ENCODE assay signal across 11 cellular contexts in genomic region chr3:36906504-36907149, GRCh38. TPM values are rescaled to one million over a fixed set of nuclear protein-coding genes. Genes with fewer than 3 reads are reported as not detected.
DNase-seq lines count a peak whose midpoint lies in the region; ATAC-seq, FAIRE-seq and TF ChIP-seq lines count a peak whose summit lies in the region.
"Had no signal": no experiment of that assay in that cellular context is flagged by ENCODE, and none has a peak within 500 bp of the region (broad histone marks: within the 10 kb centered on the region; RNA-seq: fewer than 3 reads in every experiment).

No MANE protein-coding gene starts in this region.

- H3K36me3 ChIP-seq in Caco-2 (ENCODE audit: control insufficient read depth, insufficient read depth, low read length) (no peaks in the 10 kb centered on the region), OCI-LY3 (replicated peaks; ENCODE audit: low read depth, low read length) (peaks cover 31% of the 10 kb centered on the region), BE2C (no peaks in the 10 kb centered on the region)

- BruUV-seq in Caco-2 (replicated peaks; lab: Mats Ljungman, UMichigan) = no TSS peak

- peak overlapping the region; percentile 58 for H3K27ac ChIP-seq in OCI-LY3 (ENCODE audit: low read length)
- H3K27ac ChIP-seq: epithelial cell of prostate had no signal

- peak overlapping the region; percentile 25; the same call in 1 of the 2 replicates for H3K9ac ChIP-seq in OCI-LY3 (ENCODE audit: low read length)

- H3K27ac Mint-ChIP-seq in Caco-2 (ENCODE audit: unreplicated experiment) = peak overlapping the region; percentile 51
- peak overlapping the region in 2 of 3 experiments; percentile 25 to 71 for H3K27ac Mint-ChIP-seq in nephron

- H3K27me3 ChIP-seq in Caco-2 (replicated peaks; ENCODE audit: control insufficient read depth, insufficient read depth, low read length) (no peaks in the 10 kb centered on the region), OCI-LY3 (ENCODE audit: low read depth, low read length) (no peaks in the 10 kb centered on the region), BE2C (no peaks in the 10 kb centered on the region)

- DNase-seq in Caco-2 (no peak), frontal cortex (ENCODE audit: low spot score in 2 of 2) (no peak), BE2C (no peak)
- DNase-seq in effector CD4-positive, alpha-beta T cell = peak; percentile 14
- DNase-seq: NCI-H2029 had no signal

- H3K4me3 ChIP-seq in Caco-2 (ENCODE audit: low read depth, low read length) (no peak overlapping the region), OCI-LY3 (ENCODE audit: low read length) (peak overlapping the region; percentile 45), BE2C (ENCODE audit: low read depth, low read length) (no peak overlapping the region)

- H4K20me1 ChIP-seq in OCI-LY3 (ENCODE audit: insufficient read depth, low read length) = no peaks in the 10 kb centered on the region

- peaks cover 22% of the 10 kb centered on the region for H3K4me1 Mint-ChIP-seq in Caco-2 (ENCODE audit: low read depth, unreplicated experiment)
- peaks cover 20% of the 10 kb centered on the region for H3K4me1 Mint-ChIP-seq in nephron

- no peaks in the 10 kb centered on the region for H3K9me3 Mint-ChIP-seq in Caco-2 (ENCODE audit: unreplicated experiment)
- H3K9me3 Mint-ChIP-seq in nephron = no peaks in the 10 kb centered on the region

- H3K36me3 Mint-ChIP-seq in Caco-2 (ENCODE audit: insufficient read depth, unreplicated experiment) (no peaks in the 10 kb centered on the region), nephron (ENCODE audit: low read depth) (peaks cover 4% of the 10 kb centered on the region)

- peak overlapping the region; percentile 86 for H3K4me2 ChIP-seq in OCI-LY3 (ENCODE audit: low read length)

- TF ChIP-seq CTCF in Caco-2 (IDR thresholded peaks at IDR 0.05; ENCODE audit: insufficient read depth in 1 of 2, low read depth in 1 of 2, low read length in 1 of 2, severe bottlenecking in 1 of 2, unreplicated experiment in 1 of 2) = no peak
- TF ChIP-seq CTCF in OCI-LY3 (IDR thresholded peaks at IDR 0.05; ENCODE audit: low read depth, low read length) = no peak
- TF ChIP-seq CTCF in nephron (IDR thresholded peaks at IDR 0.05; ENCODE audit: unreplicated experiment in 3 of 3) = no peak
- no peak for TF ChIP-seq CTCF in BE2C (IDR thresholded peaks at IDR 0.05; ENCODE audit: low read depth, low read length)

- H3K27me3 Mint-ChIP-seq in Caco-2 (ENCODE audit: insufficient read depth, unreplicated experiment) (no peaks in the 10 kb centered on the region), nephron (ENCODE audit: low read depth) (no peaks in the 10 kb centered on the region)

- peaks cover 33% of the 10 kb centered on the region for H3K79me2 ChIP-seq in OCI-LY3 (ENCODE audit: low read length)

- FAIRE-seq in frontal cortex (lab: Jason Lieb, UNC) = no peak
- FAIRE-seq: G401.6 had no signal

- no peak overlapping the region for H2AFZ ChIP-seq in OCI-LY3 (ENCODE audit: low read depth, low read length)

- intact Hi-C loops in Caco-2 (cut with micrococcal nuclease; ENCODE audit: unreplicated experiment) = no loop called here

- H3K9me3 ChIP-seq in Caco-2 (no peaks in the 10 kb centered on the region), OCI-LY3 (ENCODE audit: insufficient read depth, low read length) (no peaks in the 10 kb centered on the region), BE2C (no peaks in the 10 kb centered on the region)

- POLR2A ChIA-PET in Caco-2 (lab: Charles Lee) = no interaction called here

- ATAC-seq in HG02852 (IDR thresholded peaks at IDR 0.05; ENCODE audit: unreplicated experiment) = no peak
- ATAC-seq: SK-N-SH treated with all-trans-retinoic acid at 6 μM for 48 hours had no signal

- H3K4me1 ChIP-seq in Caco-2 (0 out of 2 replicates have a peak, but pooled peaks cover 13% of the 10 kb centered on the region), OCI-LY3 (ENCODE audit: low read length) (peaks cover 81% of the 10 kb centered on the region), BE2C (no peaks in the 10 kb centered on the region)

- CTCF ChIA-PET in Caco-2 (lab: Charles Lee) = interaction anchor here (3.2 kb wide), 1 partner anchor 52 kb away, joined by 75 read pairs; no protein-coding TSS in a partner anchor

- no peak overlapping the region for H3K4me3 Mint-ChIP-seq in Caco-2 (ENCODE audit: unreplicated experiment)
- peak overlapping the region in 2 of 3 experiments; percentile 10 to 17 for H3K4me3 Mint-ChIP-seq in nephron

RNA-seq across cellular contexts. Expression of gene TRANK1, which starts 38.2 kb away (rescaled TPM):
- 4.3 and 5.0 TPM in 2 replicates for total RNA-seq in Caco-2 (2022)
- total RNA-seq in frontal cortex = 9.0 TPM
- 1.0 TPM for polyA plus RNA-seq in BE2C (2012; ENCODE audit: insufficient read depth, insufficient read length, low read depth)
